1 cellular context compared by ENCODE assay signal in genomic region chr11:100632970-100633452, GRCh38.
TF ChIP-seq lines count a peak whose summit lies in the region.

No MANE protein-coding gene starts in this region.

TF ChIP-seq in liver, 16 proteins besides CTCF, POLR2A, EP300 and RAD21 (continued from another document):
- TF ChIP-seq REST (IDR thresholded peaks at IDR 0.05) (no peak), HNF4A (conservative IDR thresholded peaks at IDR 0.05) (peak; percentile 84 to 91), EGR1 (IDR thresholded peaks at IDR 0.05; ENCODE audit: low read depth in 2 of 2) (peak in 1 of 2 donors; percentile 58), RXRA (IDR thresholded peaks at IDR 0.05) (peak; percentile 73 to 79), NR2F2 (IDR thresholded peaks at IDR 0.05) (peak; percentile 62), MAX (IDR thresholded peaks at IDR 0.05) (peak; percentile 77), JUND (IDR thresholded peaks at IDR 0.05) (peak; percentile 59 to 80), YY1 (IDR thresholded peaks at IDR 0.05) (peak; percentile 77), ZBTB33 (IDR thresholded peaks at IDR 0.05) (peak; percentile 17), ATF3 (IDR thresholded peaks at IDR 0.05) (peak; percentile 27), TAF1 (conservative IDR thresholded peaks at IDR 0.05) (peak; percentile 16), SP1 (IDR thresholded peaks at IDR 0.05) (peak; percentile 95)
